26 cellular contexts compared by ENCODE assay signal in the genomic region with DNA sequence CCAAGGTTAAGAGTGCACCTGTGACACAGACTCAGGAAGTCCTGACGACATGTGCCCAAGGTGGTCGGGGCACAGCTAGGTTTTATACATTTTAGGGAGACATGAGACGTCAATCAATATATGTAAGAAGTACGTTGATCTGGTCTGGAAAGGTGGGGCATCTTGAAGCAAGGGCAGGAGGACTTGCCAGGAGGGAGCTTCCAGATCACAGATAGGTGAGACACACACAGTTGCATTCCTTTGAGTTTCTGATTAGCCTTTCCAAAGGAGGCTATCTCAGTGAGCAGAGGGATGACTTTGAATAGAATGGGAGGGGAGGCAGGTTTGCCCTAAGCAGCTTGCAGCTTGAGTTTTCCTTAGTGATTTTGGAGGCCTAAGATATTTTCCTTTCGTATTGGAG. TPM values are rescaled to one million over a fixed set of nuclear protein-coding genes. Genes with fewer than 3 reads are reported as not detected.
"Had no signal": no experiment of that assay in that cellular context is flagged by ENCODE, and none has a peak within 500 bp of the region (broad histone marks: within the 10 kb centered on the region; RNA-seq: fewer than 3 reads in every experiment).

No MANE protein-coding gene starts in this region.

- H3K9ac ChIP-seq: parathyroid adenoma had no signal

- H3K9me3 Mint-ChIP-seq: natural killer cell; stimulated activated memory B cell treated with anti-CD40 and anti-IgM and Interleukin-4, amounts not matched to agents 10 μg/mL and 1 μg/mL and 100 μg/mL, for 72 hours; type B pancreatic cell had no signal

- DNase-seq: dorsolateral prefrontal cortex; effector CD4-positive, alpha-beta T cell; foreskin keratinocyte; heart left ventricle; hippocampal formation; left ventricle myocardium superior; lower lobe of right lung; natural killer cell; sigmoid colon; stimulated activated CD4-positive, alpha-beta T cell treated with anti-CD3 and anti-CD28 coated beads, Interleukin-2, amount 100 ng/mL, for 24 hours; stimulated activated CD4-positive, alpha-beta T cell treated with anti-CD3 and anti-CD28 coated beads, Interleukin-4, amount 100 ng/mL, for 24 hours; stimulated activated naive CD8-positive, alpha-beta T cell treated with anti-CD3 and anti-CD28 coated beads, Interleukin-15, Interleukin-2, amounts not matched to agents 100 U/mL and 50 U/mL, for 24 hours; substantia nigra; testis; tibial artery had no signal

- H3K79me2 ChIP-seq: parathyroid adenoma had no signal

- H3K27ac ChIP-seq: dorsolateral prefrontal cortex, epithelial cell of prostate, esophagus muscularis mucosa, foreskin keratinocyte, gastroesophageal sphincter, heart left ventricle, lower lobe of right lung, parathyroid adenoma, prostate gland, right atrium auricular region, sigmoid colon, testis, tibial artery had no signal

- H3K27me3 ChIP-seq: dorsolateral prefrontal cortex, esophagus muscularis mucosa, foreskin keratinocyte, gastroesophageal sphincter, right atrium auricular region, sigmoid colon, testis, tibial artery had no signal

- H3K4me3 Mint-ChIP-seq: natural killer cell; stimulated activated memory B cell treated with anti-CD40 and anti-IgM and Interleukin-4, amounts not matched to agents 10 μg/mL and 1 μg/mL and 100 μg/mL, for 72 hours; type B pancreatic cell had no signal

- H3K9me3 ChIP-seq: esophagus muscularis mucosa, gastroesophageal sphincter, heart left ventricle, lower lobe of right lung, prostate gland, right atrium auricular region, sigmoid colon, testis, tibial artery had no signal

- H3K27ac Mint-ChIP-seq: natural killer cell; stimulated activated memory B cell treated with anti-CD40 and anti-IgM and Interleukin-4, amounts not matched to agents 10 μg/mL and 1 μg/mL and 100 μg/mL, for 72 hours; type B pancreatic cell had no signal

- ATAC-seq: foreskin keratinocyte; gastroesophageal sphincter; heart left ventricle; left ventricle myocardium superior; lower lobe of right lung; natural killer cell; stimulated activated memory B cell treated with anti-CD40 and anti-IgM and Interleukin-4, amounts not matched to agents 10 μg/mL and 1 μg/mL and 100 μg/mL, for 72 hours; stimulated activated naive CD8-positive, alpha-beta T cell treated with anti-CD3 and anti-CD28 coated beads, Interleukin-15, Interleukin-2, amounts not matched to agents 100 U/mL and 50 U/mL, for 24 hours had no signal

- H3K36me3 Mint-ChIP-seq: natural killer cell; stimulated activated memory B cell treated with anti-CD40 and anti-IgM and Interleukin-4, amounts not matched to agents 10 μg/mL and 1 μg/mL and 100 μg/mL, for 72 hours; type B pancreatic cell had no signal

- H3K4me1 ChIP-seq: esophagus muscularis mucosa, foreskin keratinocyte, gastroesophageal sphincter, lower lobe of right lung, parathyroid adenoma, prostate gland, right atrium auricular region, sigmoid colon, testis, tibial artery had no signal

- H3K36me3 ChIP-seq: esophagus muscularis mucosa, gastroesophageal sphincter, heart left ventricle, lower lobe of right lung, prostate gland, right atrium auricular region, sigmoid colon, tibial artery had no signal

- H3K4me3 ChIP-seq: dorsolateral prefrontal cortex, esophagus muscularis mucosa, gastroesophageal sphincter, heart left ventricle, lower lobe of right lung, prostate gland, right atrium auricular region, sigmoid colon, testis, tibial artery had no signal

RNA-seq across cellular contexts. Expression of gene HTR1F, which starts 8.9 kb away (rescaled TPM):
- total RNA-seq: fibroblast of lung, foreskin keratinocyte had no signal
- polyA plus RNA-seq: foreskin keratinocyte, keratinocyte, neural cell, sigmoid colon had no signal
